1 cellular context compared by ENCODE assay signal in genomic region chr10:116849271-116850057, GRCh38.
TF ChIP-seq lines count a peak whose summit lies in the region.

A gene with protein sequence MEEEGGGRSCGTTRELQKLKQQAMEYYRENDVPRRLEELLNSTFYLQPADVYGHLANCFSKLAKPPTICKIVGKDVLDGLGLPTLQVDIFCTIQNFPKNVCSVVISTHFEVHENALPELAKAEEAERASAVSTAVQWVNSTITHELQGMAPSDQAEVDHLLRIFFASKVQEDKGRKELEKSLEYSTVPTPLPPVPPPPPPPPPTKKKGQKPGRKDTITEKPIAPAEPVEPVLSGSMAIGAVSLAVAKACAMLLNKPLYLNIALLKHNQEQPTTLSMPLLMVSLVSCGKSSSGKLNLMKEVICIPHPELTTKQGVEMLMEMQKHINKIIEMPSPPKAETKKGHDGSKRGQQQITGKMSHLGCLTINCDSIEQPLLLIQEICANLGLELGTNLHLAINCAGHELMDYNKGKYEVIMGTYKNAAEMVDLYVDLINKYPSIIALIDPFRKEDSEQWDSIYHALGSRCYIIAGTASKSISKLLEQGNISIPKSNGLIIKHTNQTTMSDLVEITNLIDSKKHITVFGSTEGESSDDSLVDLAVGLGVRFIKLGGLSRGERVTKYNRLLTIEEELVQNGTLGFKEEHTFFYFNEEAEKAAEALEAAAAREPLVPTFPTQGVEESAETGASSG (plus strand): TSS chr10:116849499. CDS start chr10:116849567, 68 bp downstream.

TF ChIP-seq in HepG2, 621 proteins besides CTCF, POLR2A, EP300 and RAD21 (continued from another document):
- no peak for TF ChIP-seq ZNF710 (CRISPR knock-in tag; IDR thresholded peaks at IDR 0.05; ENCODE audit: borderline replicate concordance)
- no peak for TF ChIP-seq RBM22 (optimal IDR thresholded peaks at IDR 0.05; ENCODE audit: low read length)
- no peak for TF ChIP-seq PRPF4 (IDR thresholded peaks at IDR 0.05; ENCODE audit: low read depth, low read length, poor library complexity, severe bottlenecking)
- TF ChIP-seq, protein P1, sequence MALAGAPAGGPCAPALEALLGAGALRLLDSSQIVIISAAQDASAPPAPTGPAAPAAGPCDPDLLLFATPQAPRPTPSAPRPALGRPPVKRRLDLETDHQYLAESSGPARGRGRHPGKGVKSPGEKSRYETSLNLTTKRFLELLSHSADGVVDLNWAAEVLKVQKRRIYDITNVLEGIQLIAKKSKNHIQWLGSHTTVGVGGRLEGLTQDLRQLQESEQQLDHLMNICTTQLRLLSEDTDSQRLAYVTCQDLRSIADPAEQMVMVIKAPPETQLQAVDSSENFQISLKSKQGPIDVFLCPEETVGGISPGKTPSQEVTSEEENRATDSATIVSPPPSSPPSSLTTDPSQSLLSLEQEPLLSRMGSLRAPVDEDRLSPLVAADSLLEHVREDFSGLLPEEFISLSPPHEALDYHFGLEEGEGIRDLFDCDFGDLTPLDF (CRISPR knock-in tag; IDR thresholded peaks at IDR 0.05), result 0 out of 2 replicates have a peak, but pooled peaks have one; percentile 33
- TF ChIP-seq FOXK1 (CRISPR knock-in tag; IDR thresholded peaks at IDR 0.05; ENCODE audit: borderline replicate concordance, low read depth), result no peak
- no peak for TF ChIP-seq ZFYVE20 (CRISPR knock-in tag; IDR thresholded peaks at IDR 0.05; ENCODE audit: borderline replicate concordance, low read depth)
- no peak for TF ChIP-seq CSRNP2 (CRISPR knock-in tag; conservative IDR thresholded peaks at IDR 0.05; ENCODE audit: low read depth)
- TF ChIP-seq ZNF615 (CRISPR knock-in tag; IDR thresholded peaks at IDR 0.05; ENCODE audit: borderline replicate concordance), result no peak
- TF ChIP-seq, protein P2, sequence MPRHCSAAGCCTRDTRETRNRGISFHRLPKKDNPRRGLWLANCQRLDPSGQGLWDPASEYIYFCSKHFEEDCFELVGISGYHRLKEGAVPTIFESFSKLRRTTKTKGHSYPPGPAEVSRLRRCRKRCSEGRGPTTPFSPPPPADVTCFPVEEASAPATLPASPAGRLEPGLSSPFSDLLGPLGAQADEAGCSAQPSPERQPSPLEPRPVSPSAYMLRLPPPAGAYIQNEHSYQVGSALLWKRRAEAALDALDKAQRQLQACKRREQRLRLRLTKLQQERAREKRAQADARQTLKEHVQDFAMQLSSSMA (CRISPR knock-in tag; IDR thresholded peaks at IDR 0.05), result 0 out of 2 replicates have a peak, but pooled peaks have one; percentile 36
- TF ChIP-seq CC2D1A (CRISPR knock-in tag; IDR thresholded peaks at IDR 0.05), result no peak
- TF ChIP-seq ZKSCAN8 (CRISPR knock-in tag; IDR thresholded peaks at IDR 0.05; ENCODE audit: borderline replicate concordance), result no peak
- no peak for TF ChIP-seq PPARG (CRISPR knock-in tag; conservative IDR thresholded peaks at IDR 0.05)
- TF ChIP-seq SETDB1 (CRISPR knock-in tag; IDR thresholded peaks at IDR 0.05; ENCODE audit: borderline replicate concordance), result no peak
- TF ChIP-seq RFX3 (CRISPR knock-in tag; IDR thresholded peaks at IDR 0.05), result peak; percentile 88
- no peak for TF ChIP-seq HOXA7 (CRISPR knock-in tag; IDR thresholded peaks at IDR 0.05)
- no peak for TF ChIP-seq JUN (CRISPR knock-in tag; IDR thresholded peaks at IDR 0.05)
- no peak for TF ChIP-seq NFKB2 (CRISPR knock-in tag; IDR thresholded peaks at IDR 0.05; ENCODE audit: borderline replicate concordance)
- TF ChIP-seq ZNF253 (CRISPR knock-in tag; IDR thresholded peaks at IDR 0.05; ENCODE audit: borderline replicate concordance), result no peak
- TF ChIP-seq, protein P3, sequence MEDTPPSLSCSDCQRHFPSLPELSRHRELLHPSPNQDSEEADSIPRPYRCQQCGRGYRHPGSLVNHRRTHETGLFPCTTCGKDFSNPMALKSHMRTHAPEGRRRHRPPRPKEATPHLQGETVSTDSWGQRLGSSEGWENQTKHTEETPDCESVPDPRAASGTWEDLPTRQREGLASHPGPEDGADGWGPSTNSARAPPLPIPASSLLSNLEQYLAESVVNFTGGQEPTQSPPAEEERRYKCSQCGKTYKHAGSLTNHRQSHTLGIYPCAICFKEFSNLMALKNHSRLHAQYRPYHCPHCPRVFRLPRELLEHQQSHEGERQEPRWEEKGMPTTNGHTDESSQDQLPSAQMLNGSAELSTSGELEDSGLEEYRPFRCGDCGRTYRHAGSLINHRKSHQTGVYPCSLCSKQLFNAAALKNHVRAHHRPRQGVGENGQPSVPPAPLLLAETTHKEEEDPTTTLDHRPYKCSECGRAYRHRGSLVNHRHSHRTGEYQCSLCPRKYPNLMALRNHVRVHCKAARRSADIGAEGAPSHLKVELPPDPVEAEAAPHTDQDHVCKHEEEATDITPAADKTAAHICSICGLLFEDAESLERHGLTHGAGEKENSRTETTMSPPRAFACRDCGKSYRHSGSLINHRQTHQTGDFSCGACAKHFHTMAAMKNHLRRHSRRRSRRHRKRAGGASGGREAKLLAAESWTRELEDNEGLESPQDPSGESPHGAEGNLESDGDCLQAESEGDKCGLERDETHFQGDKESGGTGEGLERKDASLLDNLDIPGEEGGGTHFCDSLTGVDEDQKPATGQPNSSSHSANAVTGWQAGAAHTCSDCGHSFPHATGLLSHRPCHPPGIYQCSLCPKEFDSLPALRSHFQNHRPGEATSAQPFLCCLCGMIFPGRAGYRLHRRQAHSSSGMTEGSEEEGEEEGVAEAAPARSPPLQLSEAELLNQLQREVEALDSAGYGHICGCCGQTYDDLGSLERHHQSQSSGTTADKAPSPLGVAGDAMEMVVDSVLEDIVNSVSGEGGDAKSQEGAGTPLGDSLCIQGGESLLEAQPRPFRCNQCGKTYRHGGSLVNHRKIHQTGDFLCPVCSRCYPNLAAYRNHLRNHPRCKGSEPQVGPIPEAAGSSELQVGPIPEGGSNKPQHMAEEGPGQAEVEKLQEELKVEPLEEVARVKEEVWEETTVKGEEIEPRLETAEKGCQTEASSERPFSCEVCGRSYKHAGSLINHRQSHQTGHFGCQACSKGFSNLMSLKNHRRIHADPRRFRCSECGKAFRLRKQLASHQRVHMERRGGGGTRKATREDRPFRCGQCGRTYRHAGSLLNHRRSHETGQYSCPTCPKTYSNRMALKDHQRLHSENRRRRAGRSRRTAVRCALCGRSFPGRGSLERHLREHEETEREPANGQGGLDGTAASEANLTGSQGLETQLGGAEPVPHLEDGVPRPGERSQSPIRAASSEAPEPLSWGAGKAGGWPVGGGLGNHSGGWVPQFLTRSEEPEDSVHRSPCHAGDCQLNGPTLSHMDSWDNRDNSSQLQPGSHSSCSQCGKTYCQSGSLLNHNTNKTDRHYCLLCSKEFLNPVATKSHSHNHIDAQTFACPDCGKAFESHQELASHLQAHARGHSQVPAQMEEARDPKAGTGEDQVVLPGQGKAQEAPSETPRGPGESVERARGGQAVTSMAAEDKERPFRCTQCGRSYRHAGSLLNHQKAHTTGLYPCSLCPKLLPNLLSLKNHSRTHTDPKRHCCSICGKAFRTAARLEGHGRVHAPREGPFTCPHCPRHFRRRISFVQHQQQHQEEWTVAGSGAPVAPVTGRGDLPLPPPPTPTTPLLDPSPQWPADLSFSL (CRISPR knock-in tag; IDR thresholded peaks at IDR 0.05), result no peak
- TF ChIP-seq TSC22D2 (CRISPR knock-in tag; IDR thresholded peaks at IDR 0.05; ENCODE audit: borderline replicate concordance), result no peak
- TF ChIP-seq SIN3A (IDR thresholded peaks at IDR 0.05; ENCODE audit: borderline replicate concordance, low read depth, low read length), result peak; percentile 34; the same call in 1 of the 2 replicates
- TF ChIP-seq ZNF572 (CRISPR knock-in tag; IDR thresholded peaks at IDR 0.05), result no peak
- TF ChIP-seq SALL2 (CRISPR knock-in tag; IDR thresholded peaks at IDR 0.05), result no peak
- no peak for TF ChIP-seq ZNF546 (CRISPR knock-in tag; conservative IDR thresholded peaks at IDR 0.05)
- no peak for TF ChIP-seq PITX1 (CRISPR knock-in tag; IDR thresholded peaks at IDR 0.05)
- no peak for TF ChIP-seq REL (CRISPR knock-in tag; conservative IDR thresholded peaks at IDR 0.05)
